In the genomic region with DNA sequence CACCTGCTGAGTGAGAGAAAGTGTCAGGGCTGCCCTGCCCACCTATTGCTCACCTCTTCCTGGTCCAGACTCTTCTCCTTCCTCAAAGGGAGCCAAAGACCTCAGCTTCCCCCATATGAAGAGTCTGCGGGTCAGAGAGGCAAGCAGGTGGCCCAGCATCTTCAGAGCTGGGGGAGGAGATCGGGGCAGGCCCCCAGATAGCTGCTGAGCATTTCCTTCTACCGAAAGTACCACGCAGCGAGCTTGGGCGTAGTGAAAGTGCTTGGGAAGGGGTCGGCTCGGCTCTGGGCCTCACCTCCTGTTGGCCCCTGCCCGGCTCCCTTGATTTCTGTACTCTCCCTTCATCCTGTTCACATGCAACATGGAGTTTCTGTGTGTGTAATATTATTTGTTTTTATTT, we compare ENCODE assay signal across 22 cellular contexts. TPM values are rescaled to one million over a fixed set of nuclear protein-coding genes. Genes with fewer than 3 reads are reported as not detected.
DNase-seq lines count a peak whose midpoint lies in the region; ATAC-seq and TF ChIP-seq lines count a peak whose summit lies in the region.
"Had no signal": no experiment of that assay in that cellular context is flagged by ENCODE, and none has a peak within 500 bp of the region (broad histone marks: within the 10 kb centered on the region; RNA-seq: fewer than 3 reads in every experiment).

No MANE protein-coding gene starts in this region.

- no peaks in the 10 kb centered on the region for H3K9me2 ChIP-seq in Loucy (replicated peaks; ENCODE audit: low read depth, low read length)

- peaks cover 17% of the 10 kb centered on the region for H3F3A ChIP-seq in Loucy (ENCODE audit: low read depth)

- H3K27me3 ChIP-seq in Loucy (ENCODE audit: insufficient read depth, low read length, poor library complexity, severe bottlenecking) (no peaks in the 10 kb centered on the region), skeletal muscle tissue (ENCODE audit: control insufficient read depth in 3 of 3, insufficient read depth in 3 of 3, low read length in 3 of 3) (peaks cover 0 to 3% (median 0%) of the 10 kb centered on the region in 3 donors)
- H3K27me3 ChIP-seq: MG63 had no signal

- H3K9ac ChIP-seq in Loucy (ENCODE audit: low read depth, low read length, poor library complexity, severe bottlenecking) = peak overlapping the region; percentile 80
- peak overlapping the region in 1 of 3 donors; percentile 90 for H3K9ac ChIP-seq in skeletal muscle tissue (ENCODE audit: low read depth in 1 of 3, low read length in 3 of 3)

- TF ChIP-seq CTCF in Loucy (conservative IDR thresholded peaks at IDR 0.05; ENCODE audit: low read length) = no peak

- peak overlapping the region; percentile 68; the same call in 1 of the 2 replicates for H2AFZ ChIP-seq in Loucy (ENCODE audit: low read length)

- no peaks in the 10 kb centered on the region for H3K9me3 ChIP-seq in Loucy (ENCODE audit: insufficient read depth, low read depth, low read length)
- no peaks in the 10 kb centered on the region for H3K9me3 ChIP-seq in skeletal muscle tissue (ENCODE audit: control insufficient read depth in 3 of 3, low read length in 3 of 3)
- H3K9me3 ChIP-seq: MG63 had no signal

- peak overlapping the region; percentile 77 for H3K4me2 ChIP-seq in Loucy (ENCODE audit: low read depth, low read length, poor library complexity, severe bottlenecking)

- no peaks in the 10 kb centered on the region for H4K20me1 ChIP-seq in Loucy (ENCODE audit: insufficient read depth, low read length, poor library complexity, severe bottlenecking)

- H3K4me3 ChIP-seq in Loucy (ENCODE audit: low read length, poor library complexity, severe bottlenecking) (peak overlapping the region; percentile 69), skeletal muscle tissue (ENCODE audit: low read length in 3 of 3) (no peak overlapping the region)
- H3K4me3 ChIP-seq: MG63 had no signal

- H3K79me2 ChIP-seq in Loucy (ENCODE audit: insufficient read depth, low read length) = no peaks in the 10 kb centered on the region

- DNase-seq in caudate nucleus (lab: John Stamatoyannopoulos, UW) (no peak), mesenteric fat pad (ENCODE audit: low spot score) (peak; percentile 45), NK-92 (lab: John Stamatoyannopoulos, UW; ENCODE audit: unreplicated experiment) (no peak), retina (no peak)
- DNase-seq in stimulated activated CD4-positive, alpha-beta T cell treated with anti-CD3 and anti-CD28 coated beads, Interleukin-4, amount 100 ng/mL, for 4 hours = no peak
- DNase-seq: CD8-positive, alpha-beta memory T cell; DMS153; KBM-7; MG63; NCI-H1105 treated with DMSO at 0.1 percent for 48 hours; NCI-H146; NCI-H1930; NCI-H446 treated with DMSO at 0.1 percent for 48 hours; NCI-H526; Right ventricle myocardium superior; RPMI8226 had no signal

- peak overlapping the region; percentile 46 for H3K27ac ChIP-seq in caudate nucleus (ENCODE audit: low read depth, low read length)
- H3K27ac ChIP-seq in skeletal muscle tissue (ENCODE audit: low read depth, low read length) = peak overlapping the region; percentile 40

- H3K4me1 ChIP-seq in Loucy (ENCODE audit: insufficient read depth, low read length, poor library complexity, severe bottlenecking) = peaks cover 80% of the 10 kb centered on the region
- H3K4me1 ChIP-seq in skeletal muscle tissue (ENCODE audit: control insufficient read depth in 3 of 3, insufficient read depth in 3 of 3, low read length in 3 of 3) = peaks cover 4 to 14% (median 14%) of the 10 kb centered on the region in 3 donors

- H3K36me3 ChIP-seq in Loucy (ENCODE audit: insufficient read depth, low read length) = no peaks in the 10 kb centered on the region
- no peaks in the 10 kb centered on the region for H3K36me3 ChIP-seq in skeletal muscle tissue (ENCODE audit: control insufficient read depth in 3 of 3, insufficient read depth in 3 of 3, low read length in 3 of 3)
- H3K36me3 ChIP-seq: MG63 had no signal

- no peak for ATAC-seq in HG03159 (IDR thresholded peaks at IDR 0.05; ENCODE audit: unreplicated experiment)

RNA-seq across cellular contexts. Expression of gene ZNF536, which starts 12.2 kb away (rescaled TPM):
- total RNA-seq in mesenteric fat pad = not detected
- 3.1 TPM for total RNA-seq in skeletal muscle tissue
- total RNA-seq: A172; CD8-positive, alpha-beta memory T cell; G401; LHCN-M2 had no signal
